18 cellular contexts compared by ENCODE assay signal in genomic region chr1:14616997-14617396, GRCh38. TPM values are rescaled to one million over a fixed set of nuclear protein-coding genes. Genes with fewer than 3 reads are reported as not detected.
DNase-seq lines count a peak whose midpoint lies in the region; TF ChIP-seq lines count a peak whose summit lies in the region.
"Had no signal": no experiment of that assay in that cellular context is flagged by ENCODE, and none has a peak within 500 bp of the region (broad histone marks: within the 10 kb centered on the region; RNA-seq: fewer than 3 reads in every experiment).

No MANE protein-coding gene starts in this region.

- BruUV-seq in mammary epithelial cell (replicated peaks; lab: Mats Ljungman, UMichigan) = no TSS peak

- H3K4me1 Mint-ChIP-seq in nephron progenitor cell = peaks cover 43% of the 10 kb centered on the region
- H3K4me1 Mint-ChIP-seq: CD4-positive, alpha-beta memory T cell had no signal

- H3K79me2 ChIP-seq in mammary epithelial cell (ENCODE audit: insufficient read depth, low read length) = no peaks in the 10 kb centered on the region

- H3K4me3 ChIP-seq in Jurkat, Clone E6-1 (ENCODE audit: low read length) = no peak overlapping the region
- no peak overlapping the region for H3K4me3 ChIP-seq in mammary epithelial cell (replicated peaks in 1 of 3; ENCODE audit: insufficient read depth in 1 of 3, low read depth in 2 of 3, low read length in 3 of 3)
- H3K4me3 ChIP-seq: GM12878, GM23338 had no signal

- peaks cover 2% of the 10 kb centered on the region for H3K27me3 Mint-ChIP-seq in nephron progenitor cell (ENCODE audit: low read depth, poor library complexity)

- DNase-seq in A172 (ENCODE audit: low spot score) (peak; percentile 14), SW480 (ENCODE audit: low spot score) (peak; percentile 77), nephron progenitor cell (no peak), mammary epithelial cell (no peak), retina (no peak)
- peak; percentile 53 for DNase-seq in Jurkat, Clone E6-1 (ENCODE audit: low read depth, low spot score)
- DNase-seq in activated CD4-positive, alpha-beta T cell treated with anti-CD3 and anti-CD28 coated beads for 1 hour = no peak
- DNase-seq: 8988T; C1 segment of cervical spinal cord; Calu3; CD4-positive, alpha-beta memory T cell; COR-L47; DMS53; DMS79 treated with DMSO at 0.1 percent for 48 hours; GDM1; H9 had no signal

- H3K4me3 Mint-ChIP-seq in nephron progenitor cell = no peak overlapping the region
- H3K4me3 Mint-ChIP-seq: CD4-positive, alpha-beta memory T cell; GM23338; H9 had no signal

- no peaks in the 10 kb centered on the region for H3K36me3 ChIP-seq in mammary epithelial cell (ENCODE audit: insufficient read depth, low read length)

- H3K27ac Mint-ChIP-seq in nephron progenitor cell = peak overlapping the region; percentile 29
- H3K27ac Mint-ChIP-seq: CD4-positive, alpha-beta memory T cell; GM23338; H9 had no signal

- H3K27me3 ChIP-seq in mammary epithelial cell (ENCODE audit: insufficient read depth, low read length) = no peaks in the 10 kb centered on the region

- intact Hi-C loops in mammary epithelial cell (cut with micrococcal nuclease) = no loop called here

- H3K4me2 ChIP-seq in mammary epithelial cell (ENCODE audit: insufficient read depth, low read depth, low read length) = no peak overlapping the region
- H3K4me2 ChIP-seq: GM23338 had no signal

- peaks cover 44% of the 10 kb centered on the region for H3K36me3 Mint-ChIP-seq in nephron progenitor cell (ENCODE audit: low read depth)
- H3K36me3 Mint-ChIP-seq: CD4-positive, alpha-beta memory T cell had no signal

- 78% methylated on average over 5 of the region's 5 CpGs for WGBS in mammary epithelial cell (ENCODE audit: low coverage, missing lambda C conversion rate)

- dilution Hi-C loops in mammary epithelial cell (cut with HindIII; ENCODE audit: low sequenced_read_pairs) = no loop called here

- no peak overlapping the region for H3K27ac ChIP-seq in mammary epithelial cell (ENCODE audit: insufficient read depth, low read depth, low read length)

- no peaks in the 10 kb centered on the region for H4K20me1 ChIP-seq in mammary epithelial cell (ENCODE audit: insufficient read depth, low read length)

- in situ Hi-C loops in mammary epithelial cell (cut with MboI; ENCODE audit: low sequenced_read_pairs in 2 of 2) = loop anchor here in 1 of 2 donors (25.0 kb wide), 1 partner anchor 420 kb away; no protein-coding TSS in a partner anchor

- TF ChIP-seq CTCF in nephron progenitor cell (IDR thresholded peaks at IDR 0.05) (no peak), mammary epithelial cell (conservative IDR thresholded peaks at IDR 0.05 in 1 of 2, IDR thresholded peaks at IDR 0.05 in 1 of 2; ENCODE audit: extremely low read depth in 1 of 2, insufficient read depth in 1 of 2, low read depth in 1 of 2, low read length in 2 of 2) (no peak)

- H3K9me3 ChIP-seq in mammary epithelial cell (replicated peaks; ENCODE audit: insufficient read depth, low read length) = no peaks in the 10 kb centered on the region

- no peak overlapping the region for H3K9ac ChIP-seq in mammary epithelial cell (ENCODE audit: insufficient read depth, low read length)

- peaks cover 17% of the 10 kb centered on the region for H3K9me3 Mint-ChIP-seq in nephron progenitor cell

- CTCF ChIA-PET in mammary epithelial cell (lab: Charles Lee; ENCODE audit: low non-redundant PET) = no interaction called here

- H2AFZ ChIP-seq in mammary epithelial cell (ENCODE audit: low read depth, low read length) = no peak overlapping the region
- H2AFZ ChIP-seq: GM23338 had no signal

- H3K4me1 ChIP-seq in mammary epithelial cell (ENCODE audit: insufficient read depth, low read length) = no peaks in the 10 kb centered on the region

RNA-seq across cellular contexts. Expression of gene KAZN, which starts 18.5 kb away (rescaled TPM):
- total RNA-seq in A172 (2014; rRNA removed; shearing (Covaris generic)) = 1.7 and 2.1 TPM in 2 replicates
- 3.8 TPM for polyA plus RNA-seq in Jurkat, Clone E6-1 (2012; ENCODE audit: insufficient read depth, insufficient read length)
- total RNA-seq in mammary epithelial cell = 10 to 100 TPM; 13.8 to 17.6 TPM
- 3.1 TPM for polyA plus RNA-seq in mammary epithelial cell
- 12.9 TPM for polyA minus RNA-seq in mammary epithelial cell

Comparison
In these comparisons a context has a peak if more than half of its experiments do, and no peak if none do; other contexts are left out.
1. DNase-seq: peak in A172 (single experiment), Jurkat, Clone E6-1 (single experiment) and SW480 (single experiment); none in nephron progenitor cell (single experiment), mammary epithelial cell (single experiment), retina (single experiment) and activated CD4-positive, alpha-beta T cell treated with anti-CD3 and anti-CD28 coated beads for 1 hour (single experiment).